Comparison of ENCODE assay signal across 18 cellular contexts in genomic region chr6:147043994-147044477, GRCh38.
DNase-seq lines count a peak whose midpoint lies in the region; ATAC-seq and TF ChIP-seq lines count a peak whose summit lies in the region.
"Had no signal": no experiment of that assay in that cellular context is flagged by ENCODE, and none has a peak within 500 bp of the region (broad histone marks: within the 10 kb centered on the region; RNA-seq: fewer than 3 reads in every experiment).

No MANE protein-coding gene starts in this region.

- no peak overlapping the region for H3K4me3 Mint-ChIP-seq in stimulated activated memory B cell treated with anti-CD40 and anti-IgM and Interleukin-4, amounts not matched to agents 10 μg/mL and 1 μg/mL and 100 μg/mL, for 72 hours

- no peak for ATAC-seq in stimulated activated memory B cell treated with anti-CD40 and anti-IgM and Interleukin-4, amounts not matched to agents 10 μg/mL and 1 μg/mL and 100 μg/mL, for 72 hours
- ATAC-seq: Right ventricle myocardium inferior had no signal

- no peak overlapping the region for H3K18ac ChIP-seq in neuronal stem cell (ENCODE audit: low read length)

- peak overlapping the region; percentile 51 for H2AFZ ChIP-seq in mammary epithelial cell (ENCODE audit: low read depth, low read length)
- H2AFZ ChIP-seq in neuronal stem cell (ENCODE audit: low read length), result peak overlapping the region; percentile 41

- BruUV-seq in mammary epithelial cell (replicated peaks; lab: Mats Ljungman, UMichigan), result no TSS peak

- H3K79me2 ChIP-seq in mammary epithelial cell (ENCODE audit: insufficient read depth, low read length), result no peaks in the 10 kb centered on the region

- no peak for TF ChIP-seq POLR2A in NB4 (IDR thresholded peaks at IDR 0.05; ENCODE audit: extremely low read depth, insufficient read length)

- H3K36me3 Mint-ChIP-seq in stimulated activated memory B cell treated with anti-CD40 and anti-IgM and Interleukin-4, amounts not matched to agents 10 μg/mL and 1 μg/mL and 100 μg/mL, for 72 hours, result no peaks in the 10 kb centered on the region

- no peak overlapping the region for H4K8ac ChIP-seq in neuronal stem cell (ENCODE audit: low read depth, low read length)

- H3K79me1 ChIP-seq in neuronal stem cell (ENCODE audit: low read depth, low read length), result no peaks in the 10 kb centered on the region

- no peak overlapping the region for H3K23ac ChIP-seq in neuronal stem cell (ENCODE audit: low read depth, low read length, poor library complexity)

- H3K4me2 ChIP-seq in mammary epithelial cell (ENCODE audit: insufficient read depth, low read depth, low read length) (no peak overlapping the region), neuronal stem cell (ENCODE audit: insufficient read depth, low read length, poor library complexity, severe bottlenecking) (no peak overlapping the region)

- in situ Hi-C loops in mammary epithelial cell (cut with MboI; ENCODE audit: low sequenced_read_pairs in 2 of 2), result no loop called here

- CTCF ChIA-PET in mammary epithelial cell (lab: Charles Lee; ENCODE audit: low non-redundant PET), result no interaction called here

- H3K27me3 Mint-ChIP-seq in stimulated activated memory B cell treated with anti-CD40 and anti-IgM and Interleukin-4, amounts not matched to agents 10 μg/mL and 1 μg/mL and 100 μg/mL, for 72 hours, result no peaks in the 10 kb centered on the region

- H2BK12ac ChIP-seq in neuronal stem cell (ENCODE audit: low read length), result no peak overlapping the region

- H2BK5ac ChIP-seq in neuronal stem cell (ENCODE audit: low read length), result no peak overlapping the region

- H4K20me1 ChIP-seq in mammary epithelial cell (ENCODE audit: insufficient read depth, low read length), result no peaks in the 10 kb centered on the region

- no peak overlapping the region for H2AK5ac ChIP-seq in neuronal stem cell (ENCODE audit: low read depth, low read length)

- H3K9ac ChIP-seq in mammary epithelial cell (ENCODE audit: insufficient read depth, low read length) (no peak overlapping the region), neuronal stem cell (ENCODE audit: low read depth, low read length, poor library complexity) (no peak overlapping the region)

- H3K4me1 ChIP-seq in mammary epithelial cell (ENCODE audit: insufficient read depth, low read length) (no peaks in the 10 kb centered on the region), neuronal stem cell (ENCODE audit: control insufficient read depth in 2 of 2, insufficient read depth in 1 of 2, low read depth in 1 of 2, low read length in 2 of 2) (no peaks in the 10 kb centered on the region)

- dilution Hi-C loops in mammary epithelial cell (cut with HindIII; ENCODE audit: low sequenced_read_pairs), result no loop called here

- no peak overlapping the region for H3K27ac ChIP-seq in mammary epithelial cell (ENCODE audit: insufficient read depth, low read depth, low read length)
- H3K27ac ChIP-seq in neuronal stem cell (replicated peaks; ENCODE audit: low read length), result no peak overlapping the region
- H3K27ac ChIP-seq: epithelial cell of prostate, spleen, WERI-Rb-1 had no signal

- no peak overlapping the region for H4K91ac ChIP-seq in neuronal stem cell (ENCODE audit: low read depth, low read length, poor library complexity)

- no peak overlapping the region for H2BK120ac ChIP-seq in neuronal stem cell (ENCODE audit: low read depth, low read length)

- peaks cover 8% of the 10 kb centered on the region for H3K9me3 Mint-ChIP-seq in stimulated activated memory B cell treated with anti-CD40 and anti-IgM and Interleukin-4, amounts not matched to agents 10 μg/mL and 1 μg/mL and 100 μg/mL, for 72 hours

- H3K4ac ChIP-seq in neuronal stem cell (ENCODE audit: low read length), result no peak overlapping the region

- intact Hi-C loops in mammary epithelial cell (cut with micrococcal nuclease), result no loop called here

- H3K4me3 ChIP-seq in NB4 (ENCODE audit: low read depth, low read length) (no peak overlapping the region), mammary epithelial cell (replicated peaks in 1 of 3; ENCODE audit: insufficient read depth in 1 of 3, low read depth in 2 of 3, low read length in 3 of 3) (no peak overlapping the region), neuronal stem cell (ENCODE audit: low read length in 2 of 2) (no peak overlapping the region)
- H3K4me3 ChIP-seq: spleen had no signal

- TF ChIP-seq CTCF in NB4 (IDR thresholded peaks at IDR 0.05; ENCODE audit: low read depth, low read length) (no peak), mammary epithelial cell (conservative IDR thresholded peaks at IDR 0.05 in 1 of 2, IDR thresholded peaks at IDR 0.05 in 1 of 2; ENCODE audit: extremely low read depth in 1 of 2, insufficient read depth in 1 of 2, low read depth in 1 of 2, low read length in 2 of 2) (no peak)

- no peaks in the 10 kb centered on the region for H3K36me3 ChIP-seq in mammary epithelial cell (ENCODE audit: insufficient read depth, low read length)
- H3K36me3 ChIP-seq in neuronal stem cell (replicated peaks in 1 of 2; ENCODE audit: control insufficient read depth in 2 of 2, insufficient read depth in 2 of 2, low read length in 2 of 2), result no peaks in the 10 kb centered on the region
- H3K36me3 ChIP-seq: spleen, WERI-Rb-1 had no signal

- DNase-seq in DMS153 (lab: John Stamatoyannopoulos, UW) (peak; percentile 64), DMS153 treated with DMSO at 0.1 percent for 48 hours (lab: John Stamatoyannopoulos, UW; ENCODE audit: unreplicated experiment) (no peak), NB4 (ENCODE audit: low read depth) (peak; percentile 28), mammary epithelial cell (peak; percentile 54), neuronal stem cell (ENCODE audit: low spot score) (no peak), epidermal melanocyte (ENCODE audit: insufficient read length, low spot score) (no peak), HT-29 (ENCODE audit: low spot score) (no peak)
- DNase-seq: 8988T; activated naive CD4-positive, alpha-beta T cell treated with anti-CD3 and anti-CD28 coated beads, Interleukin-2, amount 50 U/mL, for 16 hours; central memory CD4-positive, alpha-beta T cell; NCI-H1694 treated with DMSO at 0.1 percent for 48 hours; NCI-H526 treated with DMSO at 0.1 percent for 48 hours; nucleus accumbens; spleen; WERI-Rb-1 had no signal

- WGBS in mammary epithelial cell (ENCODE audit: low coverage, missing lambda C conversion rate), result 81% methylated on average over 5 of the region's 5 CpGs
- no CpG with 5 or more reads among the region's 5 CpGs for whole genome bisulfite sequencing in neuronal stem cell (ENCODE audit: extremely low coverage in 2 of 2, insufficient read length in 2 of 2, insufficient replicate concordance in 1 of 2), 2 donors

- no peak overlapping the region for H3K27ac Mint-ChIP-seq in stimulated activated memory B cell treated with anti-CD40 and anti-IgM and Interleukin-4, amounts not matched to agents 10 μg/mL and 1 μg/mL and 100 μg/mL, for 72 hours

- H2BK15ac ChIP-seq in neuronal stem cell (ENCODE audit: low read length), result no peak overlapping the region

- no peaks in the 10 kb centered on the region for H3K4me1 Mint-ChIP-seq in stimulated activated memory B cell treated with anti-CD40 and anti-IgM and Interleukin-4, amounts not matched to agents 10 μg/mL and 1 μg/mL and 100 μg/mL, for 72 hours

- no peaks in the 10 kb centered on the region for H3K27me3 ChIP-seq in mammary epithelial cell (ENCODE audit: insufficient read depth, low read length)
- H3K27me3 ChIP-seq in neuronal stem cell (ENCODE audit: control insufficient read depth in 3 of 3, insufficient read depth in 3 of 3, low read depth in 1 of 3, low read length in 3 of 3), result no peaks in the 10 kb centered on the region
- H3K27me3 ChIP-seq: spleen had no signal

- H3K9me3 ChIP-seq in mammary epithelial cell (replicated peaks; ENCODE audit: insufficient read depth, low read length) (peaks cover 19% of the 10 kb centered on the region), neuronal stem cell (replicated peaks in 1 of 2; ENCODE audit: control insufficient read depth in 2 of 2, insufficient read depth in 1 of 2, low read depth in 1 of 2, low read length in 2 of 2) (peaks cover 0 to 26% of the 10 kb centered on the region in 2 donors)

- H3K14ac ChIP-seq in neuronal stem cell (ENCODE audit: low read length), result no peak overlapping the region

Comparison
In these comparisons a context has a peak if more than half of its experiments do, and no peak if none do; other contexts are left out.
1. DNase-seq: peak in DMS153 (single experiment), NB4 (single experiment) and mammary epithelial cell (single experiment); none in DMS153 treated with DMSO at 0.1 percent for 48 hours (single experiment), neuronal stem cell (single experiment), epidermal melanocyte (single experiment) and HT-29 (single experiment).